In the genomic region with DNA sequence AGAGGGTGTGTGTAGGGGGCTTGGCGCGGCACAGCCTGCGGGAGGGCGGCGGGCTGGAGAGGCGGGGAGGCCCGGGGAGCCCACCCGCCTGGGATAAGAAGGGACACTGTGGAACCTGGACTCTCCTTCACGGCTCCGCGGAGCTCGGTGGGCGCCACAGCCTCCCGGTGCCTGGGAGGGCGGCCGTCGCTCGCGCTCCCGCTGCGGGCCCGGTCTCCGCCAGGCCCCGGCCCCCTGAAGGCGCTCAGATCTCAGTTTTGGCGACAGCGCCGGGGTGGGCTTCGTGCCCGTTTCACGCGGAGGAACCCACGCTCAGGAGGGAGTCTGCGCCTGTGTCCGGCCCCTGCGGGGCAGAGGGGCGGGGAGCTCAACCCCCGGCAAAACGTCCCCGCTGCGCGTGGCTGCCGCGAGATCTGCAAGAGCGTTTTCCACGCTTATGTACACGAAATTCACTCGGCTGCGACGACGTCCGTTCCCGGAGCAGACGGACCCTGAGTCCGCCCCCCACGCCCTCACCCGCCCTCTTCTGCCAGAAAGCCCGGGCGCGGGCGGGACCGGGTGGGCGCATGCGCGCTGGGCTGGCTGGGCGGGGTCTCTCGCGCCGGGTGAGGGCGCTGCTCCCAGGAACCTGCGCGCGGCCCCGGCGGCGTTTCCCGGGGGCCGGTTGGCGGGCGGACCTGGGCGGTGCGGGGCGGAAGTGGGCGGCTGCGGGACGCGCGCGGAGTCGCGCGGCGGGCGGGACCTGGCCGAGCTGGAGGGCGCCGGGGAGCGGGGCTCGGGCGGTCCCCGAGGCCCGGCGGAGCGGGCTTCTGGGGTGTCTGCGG, we compare ENCODE assay signal across 8 cellular contexts. TPM values are rescaled to one million over a fixed set of nuclear protein-coding genes. Genes with fewer than 3 reads are reported as not detected.
DNase-seq lines count a peak whose midpoint lies in the region; ATAC-seq, FAIRE-seq and TF ChIP-seq lines count a peak whose summit lies in the region.

A gene (plus strand): TSS at position 704 of the 824 bp plus-strand sequence.

- H3K27me3 ChIP-seq in AG04450 (ENCODE audit: control insufficient read depth, insufficient read depth, low read length) (no peaks in the 10 kb centered on the region), keratinocyte (ENCODE audit: control insufficient read depth, extremely low read depth, insufficient read depth, low read length) (no peaks in the 10 kb centered on the region)

- peak within 1 kb of the TSS; percentile 93 for H3K4me2 ChIP-seq in keratinocyte (ENCODE audit: control insufficient read depth, extremely low read depth, insufficient read depth, low read depth, low read length)

- peaks cover 15% of the 10 kb centered on the region for H3K4me1 Mint-ChIP-seq in central memory CD8-positive, alpha-beta T cell

- H3K4me3 Mint-ChIP-seq in central memory CD8-positive, alpha-beta T cell = peak within 1 kb of the TSS; percentile 87

- FAIRE-seq in keratinocyte (lab: Jason Lieb, UNC) = no peak

- H3K27ac Mint-ChIP-seq in central memory CD8-positive, alpha-beta T cell (ENCODE audit: low read depth) = peak within 1 kb of the TSS; percentile 59

- H3K9me3 Mint-ChIP-seq in central memory CD8-positive, alpha-beta T cell = no peaks in the 10 kb centered on the region

- ATAC-seq in GM18909 (IDR thresholded peaks at IDR 0.05; ENCODE audit: poor library complexity, unreplicated experiment) (peak; percentile 76), HG03139 (IDR thresholded peaks at IDR 0.05; ENCODE audit: unreplicated experiment) (peak; percentile 70)
- ATAC-seq in activated CD4-positive, CD25-positive, alpha-beta regulatory T cell treated with anti-CD3 and anti-CD28 coated beads, Interleukin-2, amount 50 U/mL, for 24 hours = peak; percentile 93 to 94
- ATAC-seq in central memory CD8-positive, alpha-beta T cell (replicated peaks; ENCODE audit: extremely low read depth, poor library complexity, severe bottlenecking) = peak; percentile 86

- H3K27me3 Mint-ChIP-seq in central memory CD8-positive, alpha-beta T cell = no peaks in the 10 kb centered on the region

- dilution Hi-C loops in keratinocyte (cut with MboI; ENCODE audit: extremely low pct_ligation_motif_present, low sequenced_read_pairs) = no loop called here

- POLR2A ChIA-PET in AG04450 (lab: Yijun Ruan, JAX) = interaction anchor here (0.9 to 8.8 kb wide), 6 partner anchors 9 to 125 kb away, joined by 3 to 146 read pairs (median 4); a partner anchor contains a TSS

- CTCF ChIA-PET in AG04450 (lab: Charles Lee) = interaction anchor here (0.5 to 1.5 kb wide), 3 partner anchors 18 to 353 kb away, joined by 3 to 10 read pairs (median 4); a partner anchor contains a TSS

- H3K4me1 ChIP-seq in keratinocyte (ENCODE audit: control insufficient read depth, extremely low read depth, insufficient read depth, low read length) = peaks cover 15% of the 10 kb centered on the region

- H3K36me3 Mint-ChIP-seq in central memory CD8-positive, alpha-beta T cell (ENCODE audit: insufficient read depth) = peaks cover 27% of the 10 kb centered on the region

- H3K79me2 ChIP-seq in keratinocyte (ENCODE audit: control insufficient read depth, insufficient read depth, low read length) = peaks cover 26% of the 10 kb centered on the region

- no peaks in the 10 kb centered on the region; the same call in 1 of the 2 replicates for H3K9me3 ChIP-seq in AG04450 (ENCODE audit: control insufficient read depth, insufficient read depth, low read length)
- H3K9me3 ChIP-seq in keratinocyte (ENCODE audit: control insufficient read depth, low read depth, low read length) = no peaks in the 10 kb centered on the region

- H3K9me1 ChIP-seq in keratinocyte (ENCODE audit: control insufficient read depth, extremely low read depth, insufficient read depth, low read length) = no peaks in the 10 kb centered on the region

- TF ChIP-seq CTCF in AG04450 (IDR thresholded peaks at IDR 0.05; ENCODE audit: low read depth, low read length) (no peak), keratinocyte (optimal IDR thresholded peaks at IDR 0.05 in 1 of 3, IDR thresholded peaks at IDR 0.05 in 1 of 3, conservative IDR thresholded peaks at IDR 0.05 in 1 of 3; ENCODE audit: extremely low read depth in 1 of 3, insufficient read depth in 2 of 3, low read length in 3 of 3) (peak in 1 of 3 experiments; percentile 10)

- H3K27ac ChIP-seq in AG04450 (ENCODE audit: low read depth, low read length) = peak within 1 kb of the TSS; percentile 31
- H3K27ac ChIP-seq in keratinocyte (ENCODE audit: control insufficient read depth, insufficient read depth, low read length) = peak within 1 kb of the TSS; percentile 58

- H4K20me1 ChIP-seq in keratinocyte (ENCODE audit: control insufficient read depth, extremely low read depth, insufficient read depth, low read length) = no peaks in the 10 kb centered on the region

- H3K4me3 ChIP-seq in AG04450 (ENCODE audit: low read depth, low read length) (peak within 1 kb of the TSS; percentile 96), keratinocyte (ENCODE audit: control insufficient read depth in 2 of 3, extremely low read depth in 1 of 3, insufficient read depth in 2 of 3, low read depth in 1 of 3, low read length in 3 of 3) (peak within 1 kb of the TSS; percentile 81 to 97 (median 84))

- DNase-seq in AG04450 (ENCODE audit: low read depth, low spot score) (peak; percentile 51), NCI-H446 (lab: John Stamatoyannopoulos, UW) (peak; percentile 29 to 80), keratinocyte (ENCODE audit: low read depth, low spot score) (no peak)
- peak; percentile 90 to 96 for DNase-seq in central memory CD8-positive, alpha-beta T cell (ENCODE audit: low spot score in 2 of 2)
- peak; percentile 96 to 99 for DNase-seq in stimulated activated CD4-positive, alpha-beta T cell treated with anti-CD3 and anti-CD28 coated beads, Interleukin-15, amount 100 ng/mL, for 1 hour (ENCODE audit: low read depth in 1 of 2, low spot score in 1 of 2)

- H3K9ac ChIP-seq in keratinocyte (ENCODE audit: control insufficient read depth, extremely low read depth, insufficient read depth, low read length) = peak within 1 kb of the TSS; percentile 83

- H2AFZ ChIP-seq in keratinocyte (ENCODE audit: control insufficient read depth, low read length) = peak within 1 kb of the TSS; percentile 95

- peaks cover 8 to 22% of the 10 kb centered on the region in 2 experiments for H3K36me3 ChIP-seq in keratinocyte (ENCODE audit: control insufficient read depth in 2 of 2, extremely low read depth in 1 of 2, insufficient read depth in 2 of 2, low read length in 2 of 2)

RNA-seq across cellular contexts. Expression of the gene that starts here (rescaled TPM):
- polyA plus RNA-seq in AG04450 (2011; rRNA removed) (27.1 and 38.7 TPM in 2 replicates), keratinocyte (25.1 to 40.2 TPM (median 35.0 TPM) in 3 replicates)
- 21.9 and 23.5 TPM in 2 replicates for polyA minus RNA-seq in AG04450 (2011; rRNA and poly(A)+ RNA removed)
- 11.6 TPM for polyA plus RNA-seq in keratinocyte (2011; ENCODE audit: low read depth)
- 29.8 and 55.0 TPM in 2 replicates for polyA plus RNA-seq in keratinocyte (2011; cell fraction: cytosol; rRNA removed)
- 36.6 and 50.0 TPM in 2 replicates for polyA plus RNA-seq in keratinocyte (2011; cell fraction: nucleus; rRNA removed)
- polyA plus RNA-seq in keratinocyte (2012; ENCODE audit: low replicate concordance) = 40.6 and 53.2 TPM in 2 replicates
- polyA minus RNA-seq in keratinocyte = 35.7 to 44.2 TPM (median 43.6 TPM) in 3 replicates
- polyA minus RNA-seq in keratinocyte (2011; cell fraction: cytosol; rRNA and poly(A)+ RNA removed) = 75.4 TPM
- 33.1 and 37.6 TPM in 2 replicates for polyA minus RNA-seq in keratinocyte (2011; cell fraction: nucleus; rRNA and poly(A)+ RNA removed)
